ENCODE assay signal across 24 cellular contexts in genomic region chr3:57423335-57423734, GRCh38.
"Had no signal": no experiment of that assay in that cellular context is flagged by ENCODE, and none has a peak within 500 bp of the region (broad histone marks: within the 10 kb centered on the region; RNA-seq: fewer than 3 reads in every experiment).

No MANE protein-coding gene starts in this region.

- H3K36me3 ChIP-seq: left ventricle myocardium inferior, lower lobe of right lung, neutrophil, right lobe of liver, suprapubic skin, thyroid gland, upper lobe of left lung, uterus had no signal

- H3K4me1 ChIP-seq: foreskin keratinocyte, left ventricle myocardium inferior, lower lobe of right lung, psoas muscle, right lobe of liver, suprapubic skin, thyroid gland, upper lobe of left lung, uterus had no signal

- H3K9me3 ChIP-seq: left ventricle myocardium inferior, lower lobe of right lung, neutrophil, psoas muscle, right lobe of liver, suprapubic skin, thyroid gland, upper lobe of left lung, uterus had no signal

- ATAC-seq: foreskin keratinocyte; left cardiac atrium; lower lobe of right lung; psoas muscle; right lobe of liver; stimulated activated effector memory CD8-positive, alpha-beta T cell treated with anti-CD3 and anti-CD28 coated beads, Interleukin-12 subunit alpha, Interleukin-12 subunit beta, amount 100 ng/mL, for 72 hours; stimulated activated naive CD8-positive, alpha-beta T cell treated with anti-CD3 and anti-CD28 coated beads, Interleukin-15, Interleukin-2, amounts not matched to agents 100 U/mL and 50 U/mL, for 24 hours had no signal

- H3K27me3 ChIP-seq: neutrophil, right lobe of liver, suprapubic skin, thyroid gland, upper lobe of left lung had no signal

- H3K4me3 ChIP-seq: dorsolateral prefrontal cortex, left ventricle myocardium inferior, lower lobe of right lung, psoas muscle, right lobe of liver, suprapubic skin, thyroid gland, upper lobe of left lung, uterus had no signal

- FAIRE-seq: kidney had no signal

- H3K27ac ChIP-seq: dorsolateral prefrontal cortex, foreskin keratinocyte, left ventricle myocardium inferior, lower lobe of right lung, neutrophil, psoas muscle, right lobe of liver, suprapubic skin, thyroid gland, upper lobe of left lung, uterus had no signal

- DNase-seq: cortex of kidney; dorsolateral prefrontal cortex; effector memory CD4-positive, alpha-beta T cell; erythroblast; foreskin keratinocyte; head of caudate nucleus; hippocampal formation; kidney; left cardiac atrium; left ventricle myocardium inferior; lower lobe of right lung; naive B cell; psoas muscle; retina; right lobe of liver; stimulated activated CD4-positive, alpha-beta T cell treated with anti-CD3 and anti-CD28 coated beads, Interleukin-4, amount 100 ng/mL, for 1 hour; stimulated activated CD8-positive, alpha-beta memory T cell treated with anti-CD3 and anti-CD28 coated beads, Interleukin-4, amount 100 ng/mL, for 48 hours; stimulated activated naive CD8-positive, alpha-beta T cell treated with anti-CD3 and anti-CD28 coated beads, Interleukin-15, Interleukin-2, amounts not matched to agents 100 U/mL and 50 U/mL, for 24 hours; thyroid gland; upper lobe of left lung; uterus had no signal
